15 cellular contexts compared by ENCODE assay signal in the genomic region with DNA sequence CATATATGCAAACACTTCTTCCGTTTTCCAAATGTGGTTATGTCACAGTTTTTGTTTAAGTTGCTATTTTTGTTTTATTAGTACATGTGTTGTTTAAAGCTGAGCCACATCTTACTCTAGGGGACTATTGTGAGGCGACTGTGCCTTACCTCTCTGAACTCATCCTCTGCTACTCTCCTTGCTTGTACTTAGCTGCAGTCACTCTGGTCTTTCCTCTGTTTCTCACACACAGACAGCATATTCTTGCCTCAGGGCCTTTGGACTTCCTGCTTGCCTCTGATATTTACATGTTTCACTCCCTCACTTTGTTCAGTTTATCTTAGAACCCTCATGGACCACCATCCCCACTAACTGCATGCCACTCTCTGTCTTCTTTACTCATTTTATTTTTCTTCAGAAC.
DNase-seq lines count a peak whose midpoint lies in the region; ATAC-seq and TF ChIP-seq lines count a peak whose summit lies in the region.
"Had no signal": no experiment of that assay in that cellular context is flagged by ENCODE, and none has a peak within 500 bp of the region (broad histone marks: within the 10 kb centered on the region; RNA-seq: fewer than 3 reads in every experiment).

No MANE protein-coding gene starts in this region.

- H3K36me3 Mint-ChIP-seq in MCF 10A (ENCODE audit: insufficient read depth, unreplicated experiment), result peaks cover 84% of the 10 kb centered on the region
- peaks cover 49% of the 10 kb centered on the region for H3K36me3 Mint-ChIP-seq in activated naive CD8-positive, alpha-beta T cell treated with anti-CD3 and anti-CD28 coated beads, Interleukin-2, amount 10 ng/mL, durations not matched to agents 7 days and 5 days
- peaks cover 34% of the 10 kb centered on the region for H3K36me3 Mint-ChIP-seq in progenitor cell of endocrine pancreas (ENCODE audit: insufficient read depth)

- POLR2A ChIA-PET in MCF 10A (lab: Yijun Ruan, JAX), result interaction anchor here (0.8 to 1.0 kb wide), 2 partner anchors 12 to 19 kb away, joined by 3 to 4 read pairs; no protein-coding TSS in a partner anchor
- POLR2A ChIA-PET in activated naive CD8-positive, alpha-beta T cell treated with anti-CD3 and anti-CD28 coated beads, Interleukin-2, amount 10 ng/mL, durations not matched to agents 7 days and 5 days (lab: Charles Lee), result no interaction called here

- H3K9me3 Mint-ChIP-seq in MCF 10A (ENCODE audit: unreplicated experiment) (no peaks in the 10 kb centered on the region), progenitor cell of endocrine pancreas (ENCODE audit: low read depth) (no peaks in the 10 kb centered on the region)
- no peaks in the 10 kb centered on the region for H3K9me3 Mint-ChIP-seq in activated naive CD8-positive, alpha-beta T cell treated with anti-CD3 and anti-CD28 coated beads, Interleukin-2, amount 10 ng/mL, durations not matched to agents 7 days and 5 days

- no peaks in the 10 kb centered on the region for H3K27me3 ChIP-seq in mammary epithelial cell (ENCODE audit: insufficient read depth, low read length)
- H3K27me3 ChIP-seq: body of pancreas, Peyer's patch had no signal

- BruUV-seq in MCF 10A (replicated peaks; lab: Mats Ljungman, UMichigan) (no TSS peak), mammary epithelial cell (replicated peaks; lab: Mats Ljungman, UMichigan) (no TSS peak)

- no peaks in the 10 kb centered on the region for H3K4me1 ChIP-seq in mammary epithelial cell (ENCODE audit: insufficient read depth, low read length)
- H3K4me1 ChIP-seq: Peyer's patch had no signal

- WGBS in mammary epithelial cell (ENCODE audit: low coverage, missing lambda C conversion rate), result 100% methylated on average over 2 of the region's 2 CpGs

- H3K79me2 ChIP-seq in mammary epithelial cell (ENCODE audit: insufficient read depth, low read length), result no peaks in the 10 kb centered on the region

- ATAC-seq in activated naive CD8-positive, alpha-beta T cell treated with anti-CD3 and anti-CD28 coated beads, Interleukin-2, amount 10 ng/mL, durations not matched to agents 7 days and 5 days (ENCODE audit: low read depth), result no peak
- no peak for ATAC-seq in GM18519 (IDR thresholded peaks at IDR 0.05; ENCODE audit: low FRiP score, unreplicated experiment)
- ATAC-seq: body of pancreas had no signal

- H3K4me3 Mint-ChIP-seq in MCF 10A (ENCODE audit: unreplicated experiment) (no peak overlapping the region), progenitor cell of endocrine pancreas (ENCODE audit: low read depth) (no peak overlapping the region)
- no peak overlapping the region for H3K4me3 Mint-ChIP-seq in activated naive CD8-positive, alpha-beta T cell treated with anti-CD3 and anti-CD28 coated beads, Interleukin-2, amount 10 ng/mL, durations not matched to agents 7 days and 5 days

- H3K4me2 ChIP-seq in mammary epithelial cell (ENCODE audit: insufficient read depth, low read depth, low read length), result no peak overlapping the region

- no peak overlapping the region for H3K4me3 ChIP-seq in mammary epithelial cell (replicated peaks in 1 of 3; ENCODE audit: insufficient read depth in 1 of 3, low read depth in 2 of 3, low read length in 3 of 3)
- H3K4me3 ChIP-seq: body of pancreas, Peyer's patch had no signal

- dilution Hi-C loops in mammary epithelial cell (cut with HindIII; ENCODE audit: low sequenced_read_pairs), result no loop called here

- H3K9ac ChIP-seq in mammary epithelial cell (ENCODE audit: insufficient read depth, low read length), result no peak overlapping the region

- TF ChIP-seq CTCF in MCF 10A (IDR thresholded peaks at IDR 0.05; ENCODE audit: unreplicated experiment) (no peak), mammary epithelial cell (conservative IDR thresholded peaks at IDR 0.05 in 1 of 2, IDR thresholded peaks at IDR 0.05 in 1 of 2; ENCODE audit: extremely low read depth in 1 of 2, insufficient read depth in 1 of 2, low read depth in 1 of 2, low read length in 2 of 2) (no peak), GM20000 (IDR thresholded peaks at IDR 0.05; ENCODE audit: extremely low read depth, missing control alignments) (no peak), progenitor cell of endocrine pancreas (IDR thresholded peaks at IDR 0.05; ENCODE audit: unreplicated experiment) (no peak)

- H3K27me3 Mint-ChIP-seq in MCF 10A (ENCODE audit: insufficient read depth, unreplicated experiment), result no peaks in the 10 kb centered on the region
- H3K27me3 Mint-ChIP-seq in activated naive CD8-positive, alpha-beta T cell treated with anti-CD3 and anti-CD28 coated beads, Interleukin-2, amount 10 ng/mL, durations not matched to agents 7 days and 5 days, result no peaks in the 10 kb centered on the region
- no peaks in the 10 kb centered on the region for H3K27me3 Mint-ChIP-seq in progenitor cell of endocrine pancreas

- H4K20me1 ChIP-seq in mammary epithelial cell (ENCODE audit: insufficient read depth, low read length), result no peaks in the 10 kb centered on the region

- intact Hi-C loops in MCF 10A (cut with micrococcal nuclease), result no loop called here
- intact Hi-C loops in mammary epithelial cell (cut with micrococcal nuclease), result no loop called here

- H3K4me1 Mint-ChIP-seq in MCF 10A (ENCODE audit: insufficient read depth, unreplicated experiment) (no peaks in the 10 kb centered on the region), progenitor cell of endocrine pancreas (ENCODE audit: low read depth) (no peaks in the 10 kb centered on the region)
- H3K4me1 Mint-ChIP-seq in activated naive CD8-positive, alpha-beta T cell treated with anti-CD3 and anti-CD28 coated beads, Interleukin-2, amount 10 ng/mL, durations not matched to agents 7 days and 5 days, result peaks cover 4% of the 10 kb centered on the region

- CTCF ChIA-PET in MCF 10A (lab: Yijun Ruan, JAX), result interaction anchor here (0.8 to 0.9 kb wide), 2 partner anchors 72 to 105 kb away, joined by 3 to 4 read pairs; no protein-coding TSS in a partner anchor
- CTCF ChIA-PET in mammary epithelial cell (lab: Charles Lee; ENCODE audit: low non-redundant PET), result no interaction called here

- in situ Hi-C loops in mammary epithelial cell (cut with MboI; ENCODE audit: low sequenced_read_pairs in 2 of 2), result no loop called here

- no peak overlapping the region for H3K27ac ChIP-seq in mammary epithelial cell (ENCODE audit: insufficient read depth, low read depth, low read length)
- H3K27ac ChIP-seq: Peyer's patch had no signal

- H3K36me3 ChIP-seq in mammary epithelial cell (ENCODE audit: insufficient read depth, low read length), result peaks cover 35% of the 10 kb centered on the region

- H3K9me3 ChIP-seq in mammary epithelial cell (replicated peaks; ENCODE audit: insufficient read depth, low read length), result no peaks in the 10 kb centered on the region
- H3K9me3 ChIP-seq: body of pancreas, Peyer's patch had no signal

- H3K27ac Mint-ChIP-seq in MCF 10A (ENCODE audit: low read depth, unreplicated experiment), result peak overlapping the region; percentile 10
- peak overlapping the region; percentile 31 for H3K27ac Mint-ChIP-seq in activated naive CD8-positive, alpha-beta T cell treated with anti-CD3 and anti-CD28 coated beads, Interleukin-2, amount 10 ng/mL, durations not matched to agents 7 days and 5 days
- H3K27ac Mint-ChIP-seq in progenitor cell of endocrine pancreas, result peak overlapping the region; percentile 15

- H2AFZ ChIP-seq in mammary epithelial cell (ENCODE audit: low read depth, low read length), result no peak overlapping the region

- DNase-seq in MCF 10A (ENCODE audit: unreplicated experiment) (no peak), mammary epithelial cell (no peak), GM20000 (ENCODE audit: low spot score) (peak; percentile 14), progenitor cell of endocrine pancreas (ENCODE audit: low spot score, unreplicated experiment) (no peak), NCI-H2227 treated with DMSO at 0.1 percent for 48 hours (lab: John Stamatoyannopoulos, UW) (no peak), HCEC 1CT (no peak)
- no peak for DNase-seq in activated naive CD8-positive, alpha-beta T cell treated with anti-CD3 and anti-CD28 coated beads, Interleukin-2, amount 10 ng/mL, durations not matched to agents 7 days and 5 days
- DNase-seq: activated effector memory CD4-positive, alpha-beta T cell treated with anti-CD3 and anti-CD28 coated beads, Interleukin-2, amount 50 U/mL, for 16 hours; body of pancreas; cortex of kidney; Karpas-422; NCI-H1417; Peyer's patch; stimulated activated CD4-positive, alpha-beta T cell treated with anti-CD3 and anti-CD28 coated beads, Interleukin-2, amount 100 ng/mL, for 48 hours had no signal
